Comparison of ENCODE assay signal across 6 cellular contexts in genomic region chr9:137077758-137078693, GRCh38. TPM values are rescaled to one million over a fixed set of nuclear protein-coding genes. Genes with fewer than 3 reads are reported as not detected.
DNase-seq lines count a peak whose midpoint lies in the region; ATAC-seq and TF ChIP-seq lines count a peak whose summit lies in the region.

No MANE protein-coding gene starts in this region.

- peak overlapping the region; percentile 71 for H3K4me3 Mint-ChIP-seq in nephron progenitor cell

- H3K4me1 ChIP-seq in body of pancreas = peaks cover 21% of the 10 kb centered on the region

- WGBS in body of pancreas, 2 donors = 17 to 42% methylated on average over 9 to 54 of the region's 76 CpGs

- no peak for TF ChIP-seq POLR2A in body of pancreas (IDR thresholded peaks at IDR 0.05)

- H3K9me3 Mint-ChIP-seq in nephron progenitor cell = no peaks in the 10 kb centered on the region

- H3K36me3 Mint-ChIP-seq in nephron progenitor cell (ENCODE audit: low read depth) = no peaks in the 10 kb centered on the region

- H3K27ac ChIP-seq in body of pancreas = no peak overlapping the region

- H3K27me3 ChIP-seq in body of pancreas = no peaks in the 10 kb centered on the region

- intact Hi-C loops in body of pancreas (cut with DNase I) = no loop called here
- intact Hi-C loops in head of caudate nucleus (cut with DNase I) = loop anchor here (10.0 kb wide), 1 partner anchor 293 kb away; no protein-coding TSS in a partner anchor

- H3K9me3 ChIP-seq in body of pancreas = no peaks in the 10 kb centered on the region

- peak; percentile 12 for ATAC-seq in HG03565 (IDR thresholded peaks at IDR 0.05; ENCODE audit: unreplicated experiment)
- peak; percentile 18 for ATAC-seq in body of pancreas

- no peaks in the 10 kb centered on the region for H3K36me3 ChIP-seq in body of pancreas (replicated peaks in 1 of 2; ENCODE audit: insufficient read depth in 1 of 2, low read depth in 2 of 2)

- peaks cover 10% of the 10 kb centered on the region for H3K4me1 Mint-ChIP-seq in nephron progenitor cell

- no peak overlapping the region for H3K27ac Mint-ChIP-seq in nephron progenitor cell

- H3K4me3 ChIP-seq in body of pancreas = peak overlapping the region; percentile 54 to 70

- peak; percentile 34 for DNase-seq in EH (ENCODE audit: low read depth)
- DNase-seq in body of pancreas = peak in 1 of 4 donors; percentile 42
- DNase-seq in nephron progenitor cell = no peak
- no peak for DNase-seq in HUDEP-2 (lab: John Stamatoyannopoulos, UW; ENCODE audit: unreplicated experiment in 76 of 76)
- no peak for DNase-seq in head of caudate nucleus

- peaks cover 86% of the 10 kb centered on the region for H3K27me3 Mint-ChIP-seq in nephron progenitor cell (ENCODE audit: low read depth, poor library complexity)

- TF ChIP-seq CTCF in body of pancreas (IDR thresholded peaks at IDR 0.05) (no peak), nephron progenitor cell (IDR thresholded peaks at IDR 0.05) (no peak)

RNA-seq across cellular contexts. Expression of gene UAP1L1, which starts 0.7 kb away (rescaled TPM):
- total RNA-seq in body of pancreas = 1 to 10 TPM; 7.8 to 8.2 TPM

RNA-seq across cellular contexts. Expression of gene SAPCD2, which starts 7.7 kb away (rescaled TPM):
- under 1 TPM; 0.66 to 0.78 TPM for total RNA-seq in body of pancreas

RNA-seq across cellular contexts. Expression of gene MAN1B1, which starts 8.8 kb away (rescaled TPM):
- total RNA-seq in body of pancreas = 10 to 100 TPM; 32.6 to 34.2 TPM

RNA-seq across cellular contexts. Expression of gene ENTPD2, which starts 24.2 kb away (rescaled TPM):
- total RNA-seq in body of pancreas = 1 to 10 TPM; 1.3 to 1.6 TPM

RNA-seq across cellular contexts. Expression of gene NPDC1, which starts 32.0 kb away (rescaled TPM):
- total RNA-seq in body of pancreas = 100 to 1,000 TPM in 1 of 2 donors, 10 to 100 TPM in 1; 72.1 to 105 TPM
